ENCODE assay signal across 8 cellular contexts in the genomic region with DNA sequence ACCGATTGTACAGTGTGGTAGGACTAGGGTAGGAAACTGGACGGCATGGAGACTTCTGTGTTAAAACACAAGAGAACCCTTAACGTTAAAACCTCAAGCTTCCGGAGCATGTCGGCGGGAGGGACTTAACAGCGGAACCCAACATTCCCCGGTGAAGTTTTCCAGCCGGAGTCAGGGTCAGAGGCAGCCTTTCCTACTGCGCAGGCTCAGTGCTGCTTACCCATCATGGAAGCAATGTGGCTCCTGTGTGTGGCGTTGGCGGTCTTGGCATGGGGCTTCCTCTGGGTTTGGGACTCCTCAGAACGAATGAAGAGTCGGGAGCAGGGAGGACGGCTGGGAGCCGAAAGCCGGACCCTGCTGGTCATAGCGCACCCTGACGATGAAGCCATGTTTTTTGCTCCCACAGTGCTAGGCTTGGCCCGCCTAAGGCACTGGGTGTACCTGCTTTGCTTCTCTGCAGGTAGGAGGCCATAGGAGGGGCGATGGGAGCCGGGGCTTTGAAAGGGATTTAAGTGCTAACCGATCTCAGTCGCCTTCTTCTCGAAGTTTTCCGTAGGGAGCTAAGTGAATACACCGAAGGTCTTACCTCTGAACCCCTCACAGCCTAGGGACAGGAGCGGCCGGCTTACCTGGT. TPM values are rescaled to one million over a fixed set of nuclear protein-coding genes. Genes with fewer than 3 reads are reported as not detected.
DNase-seq lines count a peak whose midpoint lies in the region; FAIRE-seq and TF ChIP-seq lines count a peak whose summit lies in the region.

A gene (plus strand): TSS at position 209 of the 634 bp plus-strand sequence. CDS start 17 bp downstream, at position 226.

- H3K9me3 ChIP-seq in esophagus muscularis mucosa (no peaks in the 10 kb centered on the region), muscle layer of colon (ENCODE audit: low read length) (no peaks in the 10 kb centered on the region)

- H3K27ac ChIP-seq in esophagus muscularis mucosa (replicated peaks in 1 of 4) (peak within 1 kb of the TSS; percentile 91 to 99 (median 96)), muscle layer of colon (ENCODE audit: low read depth, low read length) (peak within 1 kb of the TSS; percentile 90)

- peaks cover 43 to 55% (median 53%) of the 10 kb centered on the region in 4 donors for H3K4me1 ChIP-seq in esophagus muscularis mucosa
- H3K4me1 ChIP-seq in muscle layer of colon (ENCODE audit: insufficient read depth, low read length), result peaks cover 18% of the 10 kb centered on the region

- 1% methylated on average over 15 of the region's 29 CpGs for WGBS in esophagus muscularis mucosa

- intact Hi-C loops in esophagus muscularis mucosa (cut with DNase I), result loop anchor here (2.0 to 10.0 kb wide), 2 partner anchors 70 to 138 kb away; a partner anchor contains a TSS

- no peaks in the 10 kb centered on the region for H3K27me3 ChIP-seq in esophagus muscularis mucosa
- no peaks in the 10 kb centered on the region for H3K27me3 ChIP-seq in muscle layer of colon (ENCODE audit: control insufficient read depth in 1 of 2, insufficient read depth in 2 of 2, low read length in 2 of 2)

- no peak for TF ChIP-seq EP300 in esophagus muscularis mucosa (IDR thresholded peaks at IDR 0.05)

- no peak for TF ChIP-seq POLR2A in esophagus muscularis mucosa (IDR thresholded peaks at IDR 0.05; ENCODE audit: low read depth)

- H3K36me3 ChIP-seq in esophagus muscularis mucosa (peaks cover 0 to 10% (median 0%) of the 10 kb centered on the region in 4 donors), muscle layer of colon (ENCODE audit: insufficient read depth, low read length) (no peaks in the 10 kb centered on the region)

- peak; percentile 97 for FAIRE-seq in GM19239 (lab: Jason Lieb, UNC)
- no peak for FAIRE-seq in RCC 7860 (lab: Jason Lieb, UNC)

- peak in 1 of 3 experiments; percentile 13 for TF ChIP-seq CTCF in esophagus muscularis mucosa (IDR thresholded peaks at IDR 0.05)

- DNase-seq in Ammon's horn (ENCODE audit: low spot score) (peak; percentile 94), GM19239 (ENCODE audit: insufficient read length, low spot score) (peak; percentile 49), KG1 (lab: John Stamatoyannopoulos, UW) (peak; percentile 38), RCC 7860 (ENCODE audit: low spot score) (peak; percentile 77), esophagus muscularis mucosa (ENCODE audit: extremely low spot score) (peak; percentile 97)
- peak; percentile 93 for DNase-seq in activated T-cell treated with anti-CD3 and anti-CD28 coated beads, Interleukin-2, amount 50 U/mL, for 48 hours
- DNase-seq in stimulated activated CD8-positive, alpha-beta memory T cell treated with anti-CD3 and anti-CD28 coated beads, Interleukin-4, amount 100 ng/mL, for 48 hours, result peak; percentile 94

- peak within 1 kb of the TSS; percentile 57 for H3K9ac ChIP-seq in muscle layer of colon (ENCODE audit: low read length)

- H3K4me3 ChIP-seq in esophagus muscularis mucosa (peak within 1 kb of the TSS; percentile 91 to 99 (median 99)), muscle layer of colon (ENCODE audit: low read depth in 1 of 2, low read length in 2 of 2) (peak within 1 kb of the TSS; percentile 93 to 95)

RNA-seq across cellular contexts. Expression of the gene that starts here (rescaled TPM):
- total RNA-seq in esophagus muscularis mucosa, result 10 to 100 TPM in 3 of 4 donors, 1 to 10 TPM in 1; 10.0 to 21.7 (median 16.5) TPM

Comparison
In these comparisons a context has a peak if more than half of its experiments do, and no peak if none do; other contexts are left out.
1. Peak in every context shown above with its lines: DNase-seq, H3K4me3 ChIP-seq and H3K27ac ChIP-seq.
2. DNase-seq: peak in every context shown above with its lines; median percentile 97 in esophagus muscularis mucosa; 94 in Ammon's horn; 94 in stimulated activated CD8-positive, alpha-beta memory T cell treated with anti-CD3 and anti-CD28 coated beads, Interleukin-4, amount 100 ng/mL, for 48 hours; 93 in activated T-cell treated with anti-CD3 and anti-CD28 coated beads, Interleukin-2, amount 50 U/mL, for 48 hours; 77 in RCC 7860; 49 in GM19239; 38 in KG1.